ENCODE assay signal across 1 cellular context in the genomic region with DNA sequence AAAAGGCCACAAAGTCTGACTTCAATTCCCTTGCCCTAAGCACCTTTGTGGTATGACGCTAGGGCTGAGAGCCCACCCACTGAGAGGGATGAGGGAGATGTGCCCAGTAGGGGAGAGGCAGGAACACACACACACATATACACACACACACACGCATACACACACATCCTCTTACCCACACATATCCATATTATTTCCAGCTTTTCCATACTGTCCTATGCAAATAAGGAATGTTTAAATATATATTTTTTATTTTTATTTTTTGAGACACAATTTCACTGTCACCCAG.
A peak's percentile ranks its signal among the peaks of the same experiment; 100 is the strongest.
TF ChIP-seq lines count a peak whose summit lies in the region.

No MANE protein-coding gene starts in this region.

TF ChIP-seq in HEK293, 187 proteins besides CTCF, POLR2A, EP300 and RAD21 (continued from another document):
- TF ChIP-seq, protein P1, sequence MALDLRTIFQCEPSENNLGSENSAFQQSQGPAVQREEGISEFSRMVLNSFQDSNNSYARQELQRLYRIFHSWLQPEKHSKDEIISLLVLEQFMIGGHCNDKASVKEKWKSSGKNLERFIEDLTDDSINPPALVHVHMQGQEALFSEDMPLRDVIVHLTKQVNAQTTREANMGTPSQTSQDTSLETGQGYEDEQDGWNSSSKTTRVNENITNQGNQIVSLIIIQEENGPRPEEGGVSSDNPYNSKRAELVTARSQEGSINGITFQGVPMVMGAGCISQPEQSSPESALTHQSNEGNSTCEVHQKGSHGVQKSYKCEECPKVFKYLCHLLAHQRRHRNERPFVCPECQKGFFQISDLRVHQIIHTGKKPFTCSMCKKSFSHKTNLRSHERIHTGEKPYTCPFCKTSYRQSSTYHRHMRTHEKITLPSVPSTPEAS (tag by site-specific recombination; IDR thresholded peaks at IDR 0.05), result peak; percentile 71
- TF ChIP-seq ZNF571 (tag by site-specific recombination; IDR thresholded peaks at IDR 0.05) (no peak), ZNF610 (tag by site-specific recombination; IDR thresholded peaks at IDR 0.05; ENCODE audit: borderline replicate concordance) (no peak), ZNF654 (tag by site-specific recombination; IDR thresholded peaks at IDR 0.05; ENCODE audit: low read depth) (no peak), ZNF223 (tag by site-specific recombination; IDR thresholded peaks at IDR 0.05) (no peak), ZNF174 (tag by site-specific recombination; IDR thresholded peaks at IDR 0.05) (no peak), TCF7L2 (IDR thresholded peaks at IDR 0.05; ENCODE audit: borderline replicate concordance, low read depth, low read length) (no peak), ZNF777 (tag by site-specific recombination; IDR thresholded peaks at IDR 0.05; ENCODE audit: borderline replicate concordance) (no peak), ZNF501 (tag by site-specific recombination; IDR thresholded peaks at IDR 0.05) (no peak), ZNF548 (tag by site-specific recombination; IDR thresholded peaks at IDR 0.05) (no peak), ZNF707 (tag by site-specific recombination; IDR thresholded peaks at IDR 0.05) (no peak), ZEB2 (tag by site-specific recombination; IDR thresholded peaks at IDR 0.05) (no peak), ZNF394 (tag by site-specific recombination; IDR thresholded peaks at IDR 0.05; ENCODE audit: borderline replicate concordance) (no peak), ZNF776 (tag by site-specific recombination; IDR thresholded peaks at IDR 0.05; ENCODE audit: borderline replicate concordance) (no peak), ZNF600 (tag by site-specific recombination; IDR thresholded peaks at IDR 0.05) (peak; percentile 63; the same call in 1 of the 2 replicates), ZNF10 (tag by site-specific recombination; IDR thresholded peaks at IDR 0.05) (no peak), ZNF561 (tag by site-specific recombination; IDR thresholded peaks at IDR 0.05; ENCODE audit: borderline replicate concordance) (no peak), EGR2 (tag by site-specific recombination; IDR thresholded peaks at IDR 0.05; ENCODE audit: low read depth) (peak; percentile 55; the same call in 1 of the 2 replicates), GLIS1 (tag by site-specific recombination; IDR thresholded peaks at IDR 0.05) (peak; percentile 89), ZNF837 (tag by site-specific recombination; IDR thresholded peaks at IDR 0.05) (no peak)
- TF ChIP-seq, protein P2, sequence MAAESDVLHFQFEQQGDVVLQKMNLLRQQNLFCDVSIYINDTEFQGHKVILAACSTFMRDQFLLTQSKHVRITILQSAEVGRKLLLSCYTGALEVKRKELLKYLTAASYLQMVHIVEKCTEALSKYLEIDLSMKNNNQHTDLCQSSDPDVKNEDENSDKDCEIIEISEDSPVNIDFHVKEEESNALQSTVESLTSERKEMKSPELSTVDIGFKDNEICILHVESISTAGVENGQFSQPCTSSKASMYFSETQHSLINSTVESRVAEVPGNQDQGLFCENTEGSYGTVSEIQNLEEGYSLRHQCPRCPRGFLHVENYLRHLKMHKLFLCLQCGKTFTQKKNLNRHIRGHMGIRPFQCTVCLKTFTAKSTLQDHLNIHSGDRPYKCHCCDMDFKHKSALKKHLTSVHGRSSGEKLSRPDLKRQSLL (tag by site-specific recombination; IDR thresholded peaks at IDR 0.05), result no peak
- TF ChIP-seq, protein P3, sequence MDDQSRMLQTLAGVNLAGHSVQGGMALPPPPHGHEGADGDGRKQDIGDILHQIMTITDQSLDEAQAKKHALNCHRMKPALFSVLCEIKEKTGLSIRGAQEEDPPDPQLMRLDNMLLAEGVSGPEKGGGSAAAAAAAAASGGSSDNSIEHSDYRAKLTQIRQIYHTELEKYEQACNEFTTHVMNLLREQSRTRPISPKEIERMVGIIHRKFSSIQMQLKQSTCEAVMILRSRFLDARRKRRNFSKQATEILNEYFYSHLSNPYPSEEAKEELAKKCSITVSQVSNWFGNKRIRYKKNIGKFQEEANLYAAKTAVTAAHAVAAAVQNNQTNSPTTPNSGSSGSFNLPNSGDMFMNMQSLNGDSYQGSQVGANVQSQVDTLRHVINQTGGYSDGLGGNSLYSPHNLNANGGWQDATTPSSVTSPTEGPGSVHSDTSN (CRISPR knock-in tag; IDR thresholded peaks at IDR 0.05), result no peak
- TF ChIP-seq, protein P4, sequence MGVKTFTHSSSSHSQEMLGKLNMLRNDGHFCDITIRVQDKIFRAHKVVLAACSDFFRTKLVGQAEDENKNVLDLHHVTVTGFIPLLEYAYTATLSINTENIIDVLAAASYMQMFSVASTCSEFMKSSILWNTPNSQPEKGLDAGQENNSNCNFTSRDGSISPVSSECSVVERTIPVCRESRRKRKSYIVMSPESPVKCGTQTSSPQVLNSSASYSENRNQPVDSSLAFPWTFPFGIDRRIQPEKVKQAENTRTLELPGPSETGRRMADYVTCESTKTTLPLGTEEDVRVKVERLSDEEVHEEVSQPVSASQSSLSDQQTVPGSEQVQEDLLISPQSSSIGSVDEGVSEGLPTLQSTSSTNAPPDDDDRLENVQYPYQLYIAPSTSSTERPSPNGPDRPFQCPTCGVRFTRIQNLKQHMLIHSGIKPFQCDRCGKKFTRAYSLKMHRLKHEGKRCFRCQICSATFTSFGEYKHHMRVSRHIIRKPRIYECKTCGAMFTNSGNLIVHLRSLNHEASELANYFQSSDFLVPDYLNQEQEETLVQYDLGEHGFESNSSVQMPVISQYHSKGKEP (tag by site-specific recombination; IDR thresholded peaks at IDR 0.05), result no peak
